7 cellular contexts compared by ENCODE assay signal in the genomic region with DNA sequence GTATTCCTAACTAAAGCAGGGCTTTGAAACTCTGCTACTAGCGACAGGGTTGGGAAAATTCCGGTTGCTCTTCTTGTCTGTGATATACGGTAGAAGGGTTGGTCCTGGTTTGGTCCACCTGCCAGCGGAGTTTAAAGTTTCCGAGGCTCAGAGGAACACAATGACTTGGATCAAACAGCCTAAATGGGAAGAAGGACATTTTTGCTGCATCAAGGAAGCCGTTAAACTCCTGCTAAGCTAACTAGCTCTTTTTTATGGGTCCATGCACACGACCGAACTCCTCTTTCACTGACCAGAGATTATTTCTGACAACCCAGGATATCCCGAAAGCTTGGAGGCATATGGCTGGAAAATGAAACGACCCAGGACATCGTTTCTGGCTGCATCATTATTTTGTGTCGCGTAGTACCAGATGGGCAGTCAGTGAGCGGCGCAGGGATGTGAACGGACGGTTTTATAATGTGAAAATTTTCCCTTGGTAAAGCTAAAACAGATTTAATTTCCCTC. TPM values are rescaled to one million over a fixed set of nuclear protein-coding genes. Genes with fewer than 3 reads are reported as not detected.
DNase-seq lines count a peak whose midpoint lies in the region; ATAC-seq and TF ChIP-seq lines count a peak whose summit lies in the region.

A gene with protein sequence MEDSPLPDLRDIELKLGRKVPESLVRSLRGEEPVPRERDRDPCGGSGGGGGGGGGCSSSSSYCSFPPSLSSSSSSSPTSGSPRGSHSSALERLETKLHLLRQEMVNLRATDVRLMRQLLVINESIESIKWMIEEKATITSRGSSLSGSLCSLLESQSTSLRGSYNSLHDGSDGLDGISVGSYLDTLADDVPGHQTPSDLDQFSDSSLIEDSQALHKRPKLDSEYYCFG (plus strand): TSS at position 160 of the 507 bp plus-strand sequence. CDS start 696 bp downstream, outside the sequence.

- TF ChIP-seq POLR2A in sigmoid colon (IDR thresholded peaks at IDR 0.05), result peak; percentile 62 to 67

- 1 to 2% methylated on average over 17 of the region's 17 CpGs for WGBS in sigmoid colon, 2 donors

- H3K4me3 ChIP-seq in iPS-20b (ENCODE audit: low read length), result peak within 1 kb of the TSS; percentile 86
- H3K4me3 ChIP-seq in sigmoid colon, result peak within 1 kb of the TSS; percentile 76 to 89 (median 82)

- H3K36me3 ChIP-seq in iPS-20b (ENCODE audit: insufficient read depth, low read depth, low read length), result no peaks in the 10 kb centered on the region
- no peaks in the 10 kb centered on the region for H3K36me3 ChIP-seq in sigmoid colon

- H3K27ac ChIP-seq in iPS-20b (ENCODE audit: low read length) (no peak within 1 kb of the TSS), sigmoid colon (peak within 1 kb of the TSS; percentile 89 to 97 (median 94))

- peaks cover 31% of the 10 kb centered on the region for H3K27me3 ChIP-seq in iPS-20b (ENCODE audit: insufficient read depth, low read length)
- no peaks in the 10 kb centered on the region for H3K27me3 ChIP-seq in sigmoid colon

- in situ Hi-C loops in GM13977 (cut with MboI; ENCODE audit: low pct_unique_long_range_greater_than_20kb, low sequenced_read_pairs, unreplicated experiment), result no loop called here
- in situ Hi-C loops in T47D (cut with HindIII; ENCODE audit: low pct_unique_long_range_greater_than_20kb, low sequenced_read_pairs), result no loop called here

- no peak for ATAC-seq in HG03439 (IDR thresholded peaks at IDR 0.05; ENCODE audit: unreplicated experiment)

- no peaks in the 10 kb centered on the region for H3K9me3 ChIP-seq in iPS-20b (ENCODE audit: insufficient read depth, low read depth, low read length)
- H3K9me3 ChIP-seq in sigmoid colon, result no peaks in the 10 kb centered on the region

- TF ChIP-seq CTCF in GM13977 (IDR thresholded peaks at IDR 0.05; ENCODE audit: extremely low read depth, insufficient read depth, missing control alignments) (no peak), sigmoid colon (IDR thresholded peaks at IDR 0.05) (no peak)

- intact Hi-C loops in sigmoid colon (cut with DNase I), result loop anchor here (1.0 to 5.0 kb wide), 3 partner anchors 54 to 197 kb away; no protein-coding TSS in a partner anchor

- DNase-seq in GM13977 (ENCODE audit: low spot score) (peak; percentile 18), NCI-H345 treated with DMSO at 0.1 percent for 48 hours (lab: John Stamatoyannopoulos, UW; ENCODE audit: unreplicated experiment) (peak; percentile 76), T47D (ENCODE audit: low read depth in 1 of 2, low spot score in 1 of 2) (peak; percentile 60 to 94), sigmoid colon (peak; percentile 88)
- no peak for DNase-seq in stimulated activated naive CD4-positive, alpha-beta T cell treated with Interleukin-2 at 50 U/mL for 16 hours (lab: John Stamatoyannopoulos, UW)

- no peaks in the 10 kb centered on the region for H3K4me1 ChIP-seq in iPS-20b (ENCODE audit: insufficient read depth, low read length)
- peaks cover 0 to 28% (median 17%) of the 10 kb centered on the region in 4 donors for H3K4me1 ChIP-seq in sigmoid colon

- no peak for TF ChIP-seq EP300 in sigmoid colon (IDR thresholded peaks at IDR 0.05)

- peak within 1 kb of the TSS; percentile 17; the same call in 1 of the 2 replicates for H3K9ac ChIP-seq in iPS-20b (ENCODE audit: low read depth, low read length)

RNA-seq across cellular contexts. Expression of the gene that starts here (rescaled TPM):
- 10 to 100 TPM; 17.8 to 29.3 (median 24.5) TPM for total RNA-seq in sigmoid colon
- 10 to 100 TPM; 16.2 to 38.4 (median 20.3) TPM for polyA plus RNA-seq in sigmoid colon
